In the genomic region with DNA sequence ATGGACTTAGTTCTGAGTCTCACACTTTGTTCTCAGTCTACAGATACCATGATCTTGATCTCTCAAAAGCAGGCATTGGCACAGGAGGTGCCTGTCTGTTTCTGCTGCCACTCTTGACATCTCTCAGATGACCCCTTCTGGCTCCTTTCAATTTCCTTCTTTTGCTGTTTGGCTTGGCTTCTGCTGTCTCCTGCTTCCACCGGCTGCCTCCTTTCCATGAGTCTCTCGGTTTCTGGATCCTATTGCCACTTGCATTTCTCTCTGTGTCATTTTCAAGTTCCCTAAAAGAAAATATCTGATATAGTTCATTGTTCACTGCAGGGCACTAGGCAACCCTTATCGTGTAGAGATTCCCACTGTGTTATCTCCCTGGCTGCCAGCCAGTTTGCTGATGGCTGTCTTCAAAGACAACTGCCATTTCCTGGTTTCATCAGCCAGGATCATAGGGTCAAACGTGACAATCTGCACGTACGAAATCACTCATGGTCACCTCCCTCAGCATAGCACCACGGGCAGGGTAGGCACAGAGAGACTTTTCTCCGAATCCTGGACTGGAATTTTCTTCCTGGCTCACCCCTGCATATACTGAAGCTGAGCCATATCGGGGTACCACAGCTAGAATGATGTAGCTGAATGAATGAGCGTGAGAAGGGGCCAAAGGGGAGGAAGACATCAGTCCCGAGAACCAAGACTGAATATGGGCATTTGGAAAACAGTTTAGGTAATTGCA, we compare ENCODE assay signal across 10 cellular contexts.
DNase-seq lines count a peak whose midpoint lies in the region; ATAC-seq lines count a peak whose summit lies in the region.
"Had no signal": no experiment of that assay in that cellular context is flagged by ENCODE, and none has a peak within 500 bp of the region (broad histone marks: within the 10 kb centered on the region; RNA-seq: fewer than 3 reads in every experiment).

No MANE protein-coding gene starts in this region.

- H3K36me3 Mint-ChIP-seq in dendritic cell treated with granulocyte-macrophage colony-stimulating factor and Interleukin-4, amounts not matched to agents 40 ng/mL and 50 ng/mL, for 4 days (ENCODE audit: low read depth): no peaks in the 10 kb centered on the region
- peaks cover 0 to 23% (median 0%) of the 10 kb centered on the region in 5 donors for H3K36me3 Mint-ChIP-seq in naive thymus-derived CD4-positive, alpha-beta T cell
- no peaks in the 10 kb centered on the region for H3K36me3 Mint-ChIP-seq in activated naive CD4-positive, alpha-beta T cell treated with anti-CD3 and anti-CD28 coated beads for 36 hours (ENCODE audit: low read depth)

- intact Hi-C loops in dendritic cell treated with granulocyte-macrophage colony-stimulating factor and Interleukin-4, amounts not matched to agents 40 ng/mL and 50 ng/mL, for 4 days (cut with micrococcal nuclease): loop anchor here (5.0 kb wide), 1 partner anchor 69 kb away; no protein-coding TSS in a partner anchor
- intact Hi-C loops in naive thymus-derived CD4-positive, alpha-beta T cell (cut with micrococcal nuclease): no loop called here
- intact Hi-C loops in activated naive CD4-positive, alpha-beta T cell treated with anti-CD3 and anti-CD28 coated beads for 36 hours (cut with micrococcal nuclease): no loop called here

- H3K4me1 Mint-ChIP-seq in dendritic cell treated with granulocyte-macrophage colony-stimulating factor and Interleukin-4, amounts not matched to agents 40 ng/mL and 50 ng/mL, for 4 days (ENCODE audit: low read depth): peaks cover 33% of the 10 kb centered on the region
- H3K4me1 Mint-ChIP-seq in naive thymus-derived CD4-positive, alpha-beta T cell: peaks cover 0 to 15% (median 0%) of the 10 kb centered on the region in 7 donors
- H3K4me1 Mint-ChIP-seq in activated naive CD4-positive, alpha-beta T cell treated with anti-CD3 and anti-CD28 coated beads for 36 hours (ENCODE audit: low read depth): no peaks in the 10 kb centered on the region

- no peaks in the 10 kb centered on the region for H3K4me1 ChIP-seq in naive thymus-derived CD4-positive, alpha-beta T cell (ENCODE audit: control insufficient read depth in 2 of 2, insufficient read depth in 2 of 2, low read length in 2 of 2)
- H3K4me1 ChIP-seq: vagina had no signal

- no peak overlapping the region for H3K4me3 Mint-ChIP-seq in dendritic cell treated with granulocyte-macrophage colony-stimulating factor and Interleukin-4, amounts not matched to agents 40 ng/mL and 50 ng/mL, for 4 days
- H3K4me3 Mint-ChIP-seq in naive thymus-derived CD4-positive, alpha-beta T cell: no peak overlapping the region
- no peak overlapping the region for H3K4me3 Mint-ChIP-seq in activated naive CD4-positive, alpha-beta T cell treated with anti-CD3 and anti-CD28 coated beads for 36 hours
- H3K4me3 Mint-ChIP-seq: activated CD8-positive, alpha-beta memory T cell treated with anti-CD3 and anti-CD28 coated beads, Interleukin-2, amount 10 ng/mL, durations not matched to agents 7 days and 5 days had no signal

- CTCF ChIA-PET in naive thymus-derived CD4-positive, alpha-beta T cell (lab: Charles Lee): no interaction called here
- CTCF ChIA-PET in activated naive CD4-positive, alpha-beta T cell treated with anti-CD3 and anti-CD28 coated beads for 36 hours (lab: Charles Lee): interaction anchor here (0.8 kb wide), 1 partner anchor 103 kb away, joined by 3 read pairs; no protein-coding TSS in a partner anchor

- H3K27ac ChIP-seq in naive thymus-derived CD4-positive, alpha-beta T cell (ENCODE audit: low read depth, low read length): no peak overlapping the region
- H3K27ac ChIP-seq: vagina had no signal

- no peaks in the 10 kb centered on the region for H3K9me3 Mint-ChIP-seq in dendritic cell treated with granulocyte-macrophage colony-stimulating factor and Interleukin-4, amounts not matched to agents 40 ng/mL and 50 ng/mL, for 4 days
- H3K9me3 Mint-ChIP-seq in naive thymus-derived CD4-positive, alpha-beta T cell: peaks cover 0 to 28% (median 3%) of the 10 kb centered on the region in 11 donors
- H3K9me3 Mint-ChIP-seq in activated naive CD4-positive, alpha-beta T cell treated with anti-CD3 and anti-CD28 coated beads for 36 hours: no peaks in the 10 kb centered on the region

- H3K27me3 ChIP-seq in naive thymus-derived CD4-positive, alpha-beta T cell (ENCODE audit: control insufficient read depth in 2 of 2, insufficient read depth in 2 of 2, low read length in 2 of 2): no peaks in the 10 kb centered on the region
- H3K27me3 ChIP-seq: vagina had no signal

- POLR2A ChIA-PET in naive thymus-derived CD4-positive, alpha-beta T cell (lab: Charles Lee): no interaction called here

- no peaks in the 10 kb centered on the region for H3K36me3 ChIP-seq in naive thymus-derived CD4-positive, alpha-beta T cell (ENCODE audit: control insufficient read depth in 2 of 3, insufficient read depth in 3 of 3, low read length in 3 of 3)
- H3K36me3 ChIP-seq: vagina had no signal

- peak overlapping the region; percentile 62 for H3K27ac Mint-ChIP-seq in dendritic cell treated with granulocyte-macrophage colony-stimulating factor and Interleukin-4, amounts not matched to agents 40 ng/mL and 50 ng/mL, for 4 days
- no peak overlapping the region for H3K27ac Mint-ChIP-seq in naive thymus-derived CD4-positive, alpha-beta T cell
- H3K27ac Mint-ChIP-seq in activated naive CD4-positive, alpha-beta T cell treated with anti-CD3 and anti-CD28 coated beads for 36 hours: no peak overlapping the region
- H3K27ac Mint-ChIP-seq: activated CD8-positive, alpha-beta memory T cell treated with anti-CD3 and anti-CD28 coated beads, Interleukin-2, amount 10 ng/mL, durations not matched to agents 7 days and 5 days had no signal

- DNase-seq in COLO668 (lab: John Stamatoyannopoulos, UW; ENCODE audit: unreplicated experiment) (peak; percentile 2), NCI-H146 treated with DMSO at 0.1 percent for 48 hours (lab: John Stamatoyannopoulos, UW; ENCODE audit: unreplicated experiment) (peak; percentile 17), NCI-H2107 treated with DMSO at 0.1 percent for 48 hours (lab: John Stamatoyannopoulos, UW; ENCODE audit: unreplicated experiment) (no peak)
- no peak for DNase-seq in naive thymus-derived CD4-positive, alpha-beta T cell
- no peak for DNase-seq in activated CD8-positive, alpha-beta memory T cell treated with anti-CD3 and anti-CD28 coated beads, Interleukin-2, amount 50 U/mL, for 4 hours
- DNase-seq in stimulated activated CD4-positive, alpha-beta T cell treated with anti-CD3 and anti-CD28 coated beads, Interleukin-4, amount 100 ng/mL, for 1 hour: no peak
- DNase-seq in activated naive CD4-positive, alpha-beta T cell treated with anti-CD3 and anti-CD28 coated beads for 36 hours: no peak
- DNase-seq: activated CD8-positive, alpha-beta memory T cell treated with anti-CD3 and anti-CD28 coated beads, Interleukin-2, amount 10 ng/mL, durations not matched to agents 7 days and 5 days had no signal

- H3K27me3 Mint-ChIP-seq in dendritic cell treated with granulocyte-macrophage colony-stimulating factor and Interleukin-4, amounts not matched to agents 40 ng/mL and 50 ng/mL, for 4 days: peaks cover 9% of the 10 kb centered on the region
- H3K27me3 Mint-ChIP-seq in naive thymus-derived CD4-positive, alpha-beta T cell: peaks cover 4 to 17% (median 6%) of the 10 kb centered on the region in 5 donors
- H3K27me3 Mint-ChIP-seq in activated naive CD4-positive, alpha-beta T cell treated with anti-CD3 and anti-CD28 coated beads for 36 hours (ENCODE audit: low read depth): peaks cover 2% of the 10 kb centered on the region

- ATAC-seq in naive thymus-derived CD4-positive, alpha-beta T cell: peak; percentile 77
- ATAC-seq: activated CD8-positive, alpha-beta memory T cell treated with anti-CD3 and anti-CD28 coated beads, Interleukin-2, amount 10 ng/mL, durations not matched to agents 7 days and 5 days had no signal

- H3K4me3 ChIP-seq in naive thymus-derived CD4-positive, alpha-beta T cell (ENCODE audit: low read length): no peak overlapping the region
- H3K4me3 ChIP-seq: vagina had no signal

- H3K9me3 ChIP-seq in naive thymus-derived CD4-positive, alpha-beta T cell (ENCODE audit: control insufficient read depth in 2 of 3, low read length in 3 of 3): no peaks in the 10 kb centered on the region
- H3K9me3 ChIP-seq: vagina had no signal

Comparison
In these comparisons a context has a peak if more than half of its experiments do, and no peak if none do; other contexts are left out.
1. DNase-seq: peak in COLO668 (single experiment) and NCI-H146 treated with DMSO at 0.1 percent for 48 hours (single experiment); none in naive thymus-derived CD4-positive, alpha-beta T cell (0 of 9), NCI-H2107 treated with DMSO at 0.1 percent for 48 hours (single experiment), activated CD8-positive, alpha-beta memory T cell treated with anti-CD3 and anti-CD28 coated beads, Interleukin-2, amount 50 U/mL, for 4 hours (single experiment), stimulated activated CD4-positive, alpha-beta T cell treated with anti-CD3 and anti-CD28 coated beads, Interleukin-4, amount 100 ng/mL, for 1 hour (single experiment) and activated naive CD4-positive, alpha-beta T cell treated with anti-CD3 and anti-CD28 coated beads for 36 hours (single experiment).